23 cellular contexts compared by ENCODE assay signal in genomic region chr7:121448429-121448828, GRCh38. TPM values are rescaled to one million over a fixed set of nuclear protein-coding genes. Genes with fewer than 3 reads are reported as not detected.
DNase-seq lines count a peak whose midpoint lies in the region; ATAC-seq, FAIRE-seq and TF ChIP-seq lines count a peak whose summit lies in the region.
"Had no signal": no experiment of that assay in that cellular context is flagged by ENCODE, and none has a peak within 500 bp of the region (broad histone marks: within the 10 kb centered on the region; RNA-seq: fewer than 3 reads in every experiment).

No MANE protein-coding gene starts in this region.

- H3K79me2 ChIP-seq in GM23338 (replicated peaks; ENCODE audit: insufficient read depth): no peaks in the 10 kb centered on the region
- H3K79me2 ChIP-seq in K562 (ENCODE audit: control insufficient read depth, insufficient read depth, low read length): no peaks in the 10 kb centered on the region
- no peaks in the 10 kb centered on the region for H3K79me2 ChIP-seq in osteoblast (ENCODE audit: insufficient read depth, low read length)

- H3K36me3 Mint-ChIP-seq in GM23338 (ENCODE audit: low read depth): no peaks in the 10 kb centered on the region
- H3K36me3 Mint-ChIP-seq in stimulated activated naive B cell treated with anti-CD40 and anti-IgM and Interleukin-4, amounts not matched to agents 10 μg/mL and 1 μg/mL and 100 μg/mL, for 72 hours: no peaks in the 10 kb centered on the region

- 0 out of 2 replicates have a peak overlapping the region, but pooled peaks have one; percentile 13 for H3K27ac Mint-ChIP-seq in GM23338
- peak overlapping the region; percentile 27 for H3K27ac Mint-ChIP-seq in stimulated activated naive B cell treated with anti-CD40 and anti-IgM and Interleukin-4, amounts not matched to agents 10 μg/mL and 1 μg/mL and 100 μg/mL, for 72 hours

- H3K4me3 Mint-ChIP-seq in GM23338: no peak overlapping the region
- no peak overlapping the region for H3K4me3 Mint-ChIP-seq in stimulated activated naive B cell treated with anti-CD40 and anti-IgM and Interleukin-4, amounts not matched to agents 10 μg/mL and 1 μg/mL and 100 μg/mL, for 72 hours
- H3K4me3 Mint-ChIP-seq: H9 had no signal

- no peak overlapping the region for H3K4me3 ChIP-seq in GM23338
- no peak overlapping the region for H3K4me3 ChIP-seq in K562
- H3K4me3 ChIP-seq in osteoblast (ENCODE audit: insufficient read depth, low read length): no peak overlapping the region
- no peak overlapping the region for H3K4me3 ChIP-seq in A673 (ENCODE audit: low read depth, low read length, poor library complexity, severe bottlenecking)
- H3K4me3 ChIP-seq: A549, MG63 had no signal

- no peak overlapping the region for H3K4me2 ChIP-seq in GM23338
- H3K4me2 ChIP-seq in K562 (ENCODE audit: insufficient read depth, low read length): no peak overlapping the region
- H3K4me2 ChIP-seq in osteoblast (ENCODE audit: insufficient read depth, low read length): no peak overlapping the region
- H3K4me2 ChIP-seq: A549 had no signal

- H3K9me1 ChIP-seq in K562 (ENCODE audit: control insufficient read depth, insufficient read depth, low read length): no peaks in the 10 kb centered on the region

- peaks cover 5% of the 10 kb centered on the region; the same call in 1 of the 2 replicates for H3K9me2 ChIP-seq in GM23338 (ENCODE audit: insufficient read depth)

- DNase-seq in GM23338 (ENCODE audit: low spot score) (no peak), K562 (ENCODE audit: extremely low read depth in 1 of 4, low spot score in 3 of 4) (no peak), osteoblast (ENCODE audit: insufficient read length, low spot score, missing footprints) (no peak), A673 (ENCODE audit: low spot score) (no peak)
- DNase-seq in stimulated activated naive B cell treated with anti-CD40 and anti-IgM and Interleukin-4, amounts not matched to agents 10 μg/mL and 1 μg/mL and 100 μg/mL, for 72 hours: no peak
- DNase-seq: BE2C, DMS53, GDM1, H9, HFFc6, MG63, NCI-H1048, NCI-H1417 treated with DMSO at 0.1 percent for 48 hours, NCI-H187, NCI-H446 treated with DMSO at 0.1 percent for 48 hours, NCI-H526 treated with DMSO at 0.1 percent for 48 hours, SHP77 had no signal

- in situ Hi-C loops in K562 (cut with MboI): no loop called here

- no peaks in the 10 kb centered on the region for H3K9me3 ChIP-seq in K562 (replicated peaks; ENCODE audit: control insufficient read depth, insufficient read depth, low read depth, low read length)
- H3K9me3 ChIP-seq in osteoblast (ENCODE audit: low read depth, low read length): no peaks in the 10 kb centered on the region
- no peaks in the 10 kb centered on the region for H3K9me3 ChIP-seq in A673 (ENCODE audit: low read depth, low read length, poor library complexity, severe bottlenecking)
- H3K9me3 ChIP-seq: A549, BE2C, MG63 had no signal

- POLR2A ChIA-PET in K562 (lab: Yijun Ruan, JAX): interaction anchor here (1.8 kb wide), 1 partner anchor 52 kb away, joined by 5 read pairs; the partner anchor contains the start of gene FAM3C
- POLR2A ChIA-PET in A673 (lab: Charles Lee; ENCODE audit: low non-redundant PET): interaction anchor here (0.5 kb wide), 1 partner anchor 1035 kb away, joined by 3 read pairs; no protein-coding TSS in a partner anchor

- H3K9ac ChIP-seq in K562 (ENCODE audit: insufficient read depth in 1 of 2, low read depth in 2 of 2, low read length in 2 of 2): no peak overlapping the region

- H3K27me3 Mint-ChIP-seq in GM23338 (ENCODE audit: insufficient read depth, low read depth, poor library complexity): no peaks in the 10 kb centered on the region
- H3K27me3 Mint-ChIP-seq in stimulated activated naive B cell treated with anti-CD40 and anti-IgM and Interleukin-4, amounts not matched to agents 10 μg/mL and 1 μg/mL and 100 μg/mL, for 72 hours: no peaks in the 10 kb centered on the region

- H4K20me1 ChIP-seq in GM23338 (replicated peaks; ENCODE audit: insufficient read depth): no peaks in the 10 kb centered on the region
- H4K20me1 ChIP-seq in K562 (replicated peaks; ENCODE audit: control insufficient read depth, insufficient read depth, low read length): no peaks in the 10 kb centered on the region
- no peaks in the 10 kb centered on the region for H4K20me1 ChIP-seq in osteoblast (ENCODE audit: insufficient read depth, low read length)

- no peaks in the 10 kb centered on the region for H3F3A ChIP-seq in GM23338 (replicated peaks; ENCODE audit: low read depth)

- H3K36me3 ChIP-seq in GM23338 (ENCODE audit: insufficient read depth) (no peaks in the 10 kb centered on the region), K562 (ENCODE audit: control insufficient read depth, insufficient read depth, low read length) (no peaks in the 10 kb centered on the region), osteoblast (ENCODE audit: insufficient read depth, low read length) (no peaks in the 10 kb centered on the region), A673 (ENCODE audit: insufficient read depth, low read length, poor library complexity, severe bottlenecking) (no peaks in the 10 kb centered on the region)
- H3K36me3 ChIP-seq: BE2C, MG63 had no signal

- no peaks in the 10 kb centered on the region for H3K9me3 Mint-ChIP-seq in GM23338
- peaks cover 0 to 5% of the 10 kb centered on the region in 2 donors for H3K9me3 Mint-ChIP-seq in stimulated activated naive B cell treated with anti-CD40 and anti-IgM and Interleukin-4, amounts not matched to agents 10 μg/mL and 1 μg/mL and 100 μg/mL, for 72 hours
- H3K9me3 Mint-ChIP-seq: H9, HFFc6 had no signal

- no peak for TF ChIP-seq CTCF in GM23338 (conservative IDR thresholded peaks at IDR 0.05; ENCODE audit: low read depth in 2 of 2)
- no peak for TF ChIP-seq CTCF in K562 (IDR thresholded peaks at IDR 0.05 in 2 of 3, conservative IDR thresholded peaks at IDR 0.05 in 1 of 3; ENCODE audit: insufficient read depth in 2 of 3, low read depth in 1 of 3, low read length in 3 of 3)
- no peak for TF ChIP-seq CTCF in osteoblast (IDR thresholded peaks at IDR 0.05; ENCODE audit: extremely low read depth, low read depth, low read length)
- TF ChIP-seq CTCF in A673 (conservative IDR thresholded peaks at IDR 0.05; ENCODE audit: low read depth, low read length): no peak

- H3K27ac ChIP-seq in GM23338 (ENCODE audit: low read depth) (no peak overlapping the region), K562 (ENCODE audit: extremely low read depth, low read depth, low read length) (no peak overlapping the region), osteoblast (ENCODE audit: low read depth, low read length) (no peak overlapping the region), A673 (ENCODE audit: low read depth, low read length, poor library complexity, severe bottlenecking) (no peak overlapping the region)
- H3K27ac ChIP-seq: A549 had no signal

- no peaks in the 10 kb centered on the region for H3K4me1 ChIP-seq in GM23338 (ENCODE audit: insufficient read depth)
- H3K4me1 ChIP-seq in K562 (replicated peaks in 1 of 2; ENCODE audit: control insufficient read depth in 2 of 2, insufficient read depth in 2 of 2, low read length in 2 of 2): no peaks in the 10 kb centered on the region
- H3K4me1 ChIP-seq in osteoblast (ENCODE audit: insufficient read depth, low read length): peaks cover 10% of the 10 kb centered on the region
- peaks cover 44% of the 10 kb centered on the region for H3K4me1 ChIP-seq in A673 (ENCODE audit: insufficient read depth, low read length, poor library complexity, severe bottlenecking)
- H3K4me1 ChIP-seq: A549 had no signal

- no peak for FAIRE-seq in K562 (lab: Jason Lieb, UNC)
- FAIRE-seq: A549, D721Med, GM18507, RCC 7860 had no signal

- H3K4me1 Mint-ChIP-seq in GM23338: no peaks in the 10 kb centered on the region
- peaks cover 14 to 52% of the 10 kb centered on the region in 2 donors for H3K4me1 Mint-ChIP-seq in stimulated activated naive B cell treated with anti-CD40 and anti-IgM and Interleukin-4, amounts not matched to agents 10 μg/mL and 1 μg/mL and 100 μg/mL, for 72 hours

- H3K27me3 ChIP-seq in GM23338 (ENCODE audit: insufficient read depth): no peaks in the 10 kb centered on the region
- H3K27me3 ChIP-seq in K562 (ENCODE audit: control insufficient read depth in 2 of 2, insufficient read depth in 2 of 2, low read length in 2 of 2): peaks cover 0 to 6% of the 10 kb centered on the region in 2 experiments; a peak in 1 of 5 replicates
- no peaks in the 10 kb centered on the region for H3K27me3 ChIP-seq in osteoblast (ENCODE audit: insufficient read depth, low read length)
- no peaks in the 10 kb centered on the region for H3K27me3 ChIP-seq in A673 (replicated peaks; ENCODE audit: insufficient read depth, low read depth, low read length, poor library complexity)
- H3K27me3 ChIP-seq: BE2C, MG63 had no signal

- TF ChIP-seq POLR2A in K562 (conservative IDR thresholded peaks at IDR 0.05): no peak

- WGBS in K562 (ENCODE audit: insufficient coverage, low coverage, missing lambda C conversion rate): 18% methylated on average over 11 of the region's 11 CpGs

- H2AFZ ChIP-seq in GM23338 (peak overlapping the region; percentile 93), K562 (ENCODE audit: low read depth, low read length) (no peak overlapping the region), osteoblast (ENCODE audit: low read length) (peak overlapping the region; percentile 1)

- CTCF ChIA-PET in K562 (lab: Yijun Ruan, JAX; ENCODE audit: low intra/inter-chr PET ratio) (no interaction called here), A673 (lab: Charles Lee) (no interaction called here)

- intact Hi-C loops in K562 (cut with micrococcal nuclease): no loop called here
- intact Hi-C loops in A673 (cut with micrococcal nuclease; ENCODE audit: unreplicated experiment): loop anchor here (5.0 kb wide), 1 partner anchor 94 kb away; no protein-coding TSS in a partner anchor

- BruUV-seq in K562 (replicated peaks; lab: Mats Ljungman, UMichigan) (no TSS peak), A673 (replicated peaks; lab: Mats Ljungman, UMichigan) (no TSS peak)

- no peak for TF ChIP-seq EP300 in K562 (IDR thresholded peaks at IDR 0.05; ENCODE audit: low read length)

- ATAC-seq in GM23338 (no peak), K562 (no peak), GM19351 (IDR thresholded peaks at IDR 0.05; ENCODE audit: unreplicated experiment) (no peak), GM18520 (IDR thresholded peaks at IDR 0.05; ENCODE audit: unreplicated experiment) (no peak)
- no peak for ATAC-seq in stimulated activated naive B cell treated with anti-CD40 and anti-IgM and Interleukin-4, amounts not matched to agents 10 μg/mL and 1 μg/mL and 100 μg/mL, for 72 hours (replicated peaks)

- TF ChIP-seq RAD21 in K562 (CRISPR knock-in tag; conservative IDR thresholded peaks at IDR 0.05 in 1 of 2, IDR thresholded peaks at IDR 0.05 in 1 of 2): no peak

RNA-seq across cellular contexts. Expression of gene FAM3C, which starts 52.3 kb away (rescaled TPM):
- 59.1 and 60.3 TPM in 2 replicates for total RNA-seq in GM23338 (2014; rRNA removed; shearing (Covaris generic))
- polyA plus RNA-seq in GM23338 (2016; fragmentation: Nextera tagmentation; extraction: Ambion mirVana) (28.4 and 33.9 TPM in 2 replicates), K562 (2011; rRNA removed) (21.2 and 37.2 TPM in 2 replicates), K562 (2014; fragmentation: Illumina TruSeq; extraction: Trizol) (33.5 and 40.5 TPM in 2 replicates), K562 (2014; fragmentation: Nextera tagmentation; extraction: Ambion mirVana) (10 to 100 TPM; 10.6 to 13.1 TPM), K562 (2014; rRNA removed) (36.7 and 42.6 TPM in 2 replicates)
- 26.3 and 87.3 TPM in 2 replicates for total RNA-seq in K562 (2011; cell fraction: chromatin; rRNA removed; ENCODE audit: low replicate concordance)
- 13.7 and 17.5 TPM in 2 replicates for total RNA-seq in K562 (2011; cell fraction: nucleolus; rRNA removed)
- total RNA-seq in K562 (2011; cell fraction: nucleoplasm; rRNA removed): 43.6 and 70.5 TPM in 2 replicates
- total RNA-seq in K562 (2014; rRNA removed) (24.7 and 36.2 TPM in 2 replicates), K562 (2014; rRNA removed; fragmentation: Illumina TruSeq; extraction: Trizol) (30.0 and 34.6 TPM in 2 replicates), K562 (2015; rRNA removed; fragmentation: Illumina TruSeq; extraction: Trizol) (26.9 and 27.2 TPM in 2 replicates), K562 (2021) (30.2 and 30.7 TPM in 2 replicates), osteoblast (65.5 and 67.2 TPM in 2 replicates), A673 (2021) (28.0 and 33.0 TPM in 2 replicates)
- 3.3 and 9.0 TPM in 2 replicates for polyA plus RNA-seq in K562 (2011; cell fraction: cytosol; rRNA removed)
- polyA plus RNA-seq in K562 (2011; cell fraction: nucleus; rRNA removed): 15.5 and 18.9 TPM in 2 replicates
- 33.9 and 36.5 TPM in 2 replicates for polyA plus RNA-seq in K562 (2012)
- 25.7 and 29.3 TPM in 2 replicates for polyA minus RNA-seq in K562 (2011; rRNA and poly(A)+ RNA removed)
- 5.5 and 7.5 TPM in 2 replicates for polyA minus RNA-seq in K562 (2011; cell fraction: cytosol; rRNA and poly(A)+ RNA removed)
- 38.0 and 55.6 TPM in 2 replicates for polyA minus RNA-seq in K562 (2011; cell fraction: nucleus; rRNA and poly(A)+ RNA removed)
